ENCODE assay signal across 7 cellular contexts in genomic region chr13:40373608-40374007, GRCh38.
DNase-seq lines count a peak whose midpoint lies in the region; ATAC-seq lines count a peak whose summit lies in the region.
"Not testable (repeated sequence)": the region's sequence is repeated elsewhere in the genome, so short reads cannot be mapped to it uniquely, and the experiment has no call there.

No MANE protein-coding gene starts in this region.

- DNase-seq in NCI-H1694 treated with DMSO at 0.1 percent for 48 hours (lab: John Stamatoyannopoulos, UW) (peak; percentile 78), naive B cell (peak; percentile 23)
- peak; percentile 76 for DNase-seq in activated CD4-positive, alpha-beta T cell treated with anti-CD3 and anti-CD28 coated beads, Interleukin-2, amount 10 ng/mL, durations not matched to agents 24 days and 14 days
- DNase-seq in activated CD8-positive, alpha-beta memory T cell treated with anti-CD3 and anti-CD28 coated beads, Interleukin-2, amount 50 U/mL, for 48 hours = peak; percentile 72
- peak; percentile 35 for DNase-seq in activated naive CD4-positive, alpha-beta T cell treated with anti-CD3 and anti-CD28 coated beads, Interleukin-2, amount 10 ng/mL, durations not matched to agents 7 days and 5 days
- peak; percentile 52 for DNase-seq in stimulated activated CD4-positive, alpha-beta T cell treated with anti-CD3 and anti-CD28 coated beads, Interleukin-2, amount 100 ng/mL, for 4 hours (ENCODE audit: low read depth)
- DNase-seq in stimulated activated CD8-positive, alpha-beta memory T cell treated with anti-CD3 and anti-CD28 coated beads, Interleukin-4, amount 100 ng/mL, for 24 hours (ENCODE audit: low read depth) = peak; percentile 33

- H3K27me3 Mint-ChIP-seq in activated CD4-positive, alpha-beta T cell treated with anti-CD3 and anti-CD28 coated beads, Interleukin-2, amount 10 ng/mL, durations not matched to agents 24 days and 14 days; naive B cell: not testable (repeated sequence)
- H3K27me3 Mint-ChIP-seq in activated naive CD4-positive, alpha-beta T cell treated with anti-CD3 and anti-CD28 coated beads, Interleukin-2, amount 10 ng/mL, durations not matched to agents 7 days and 5 days = peaks cover 12% of the 10 kb centered on the region

- not testable (repeated sequence) for H3K9me3 Mint-ChIP-seq in activated CD4-positive, alpha-beta T cell treated with anti-CD3 and anti-CD28 coated beads, Interleukin-2, amount 10 ng/mL, durations not matched to agents 24 days and 14 days; naive B cell
- H3K9me3 Mint-ChIP-seq in activated naive CD4-positive, alpha-beta T cell treated with anti-CD3 and anti-CD28 coated beads, Interleukin-2, amount 10 ng/mL, durations not matched to agents 7 days and 5 days = peaks cover 19% of the 10 kb centered on the region

- not testable (repeated sequence) for H3K36me3 Mint-ChIP-seq in activated CD4-positive, alpha-beta T cell treated with anti-CD3 and anti-CD28 coated beads, Interleukin-2, amount 10 ng/mL, durations not matched to agents 24 days and 14 days (ENCODE audit: low read depth); naive B cell
- peaks cover 15% of the 10 kb centered on the region for H3K36me3 Mint-ChIP-seq in activated naive CD4-positive, alpha-beta T cell treated with anti-CD3 and anti-CD28 coated beads, Interleukin-2, amount 10 ng/mL, durations not matched to agents 7 days and 5 days

- peaks cover 45% of the 10 kb centered on the region for H3K4me1 Mint-ChIP-seq in activated CD4-positive, alpha-beta T cell treated with anti-CD3 and anti-CD28 coated beads, Interleukin-2, amount 10 ng/mL, durations not matched to agents 24 days and 14 days
- peaks cover 42% of the 10 kb centered on the region for H3K4me1 Mint-ChIP-seq in activated naive CD4-positive, alpha-beta T cell treated with anti-CD3 and anti-CD28 coated beads, Interleukin-2, amount 10 ng/mL, durations not matched to agents 7 days and 5 days
- peaks cover 40 to 70% (median 57%) of the 10 kb centered on the region in 3 donors for H3K4me1 Mint-ChIP-seq in naive B cell

- intact Hi-C loops in activated CD4-positive, alpha-beta T cell treated with anti-CD3 and anti-CD28 coated beads, Interleukin-2, amount 10 ng/mL, durations not matched to agents 24 days and 14 days (cut with micrococcal nuclease) = loop anchor here (1.0 to 5.0 kb wide), 5 partner anchors 15 to 596 kb away; no protein-coding TSS in a partner anchor

- peak overlapping the region; percentile 24 for H3K4me3 Mint-ChIP-seq in activated CD4-positive, alpha-beta T cell treated with anti-CD3 and anti-CD28 coated beads, Interleukin-2, amount 10 ng/mL, durations not matched to agents 24 days and 14 days
- not testable (repeated sequence) for H3K4me3 Mint-ChIP-seq in activated naive CD4-positive, alpha-beta T cell treated with anti-CD3 and anti-CD28 coated beads, Interleukin-2, amount 10 ng/mL, durations not matched to agents 7 days and 5 days
- peak overlapping the region in 2 of 8 donors; percentile 25 to 41 for H3K4me3 Mint-ChIP-seq in naive B cell

- peak overlapping the region; percentile 84 for H3K27ac Mint-ChIP-seq in activated CD4-positive, alpha-beta T cell treated with anti-CD3 and anti-CD28 coated beads, Interleukin-2, amount 10 ng/mL, durations not matched to agents 24 days and 14 days
- H3K27ac Mint-ChIP-seq in activated naive CD4-positive, alpha-beta T cell treated with anti-CD3 and anti-CD28 coated beads, Interleukin-2, amount 10 ng/mL, durations not matched to agents 7 days and 5 days = peak overlapping the region; percentile 79
- H3K27ac Mint-ChIP-seq in naive B cell = peak overlapping the region in 4 of 6 donors; percentile 1 to 44 (median 21)

- CTCF ChIA-PET in activated naive CD4-positive, alpha-beta T cell treated with anti-CD3 and anti-CD28 coated beads, Interleukin-2, amount 10 ng/mL, durations not matched to agents 7 days and 5 days (lab: Charles Lee) = not testable (repeated sequence)

- peak in 1 of 2 donors; percentile 39 for ATAC-seq in naive B cell (ENCODE audit: low read depth in 2 of 2)

Comparison
In these comparisons a context has a peak if more than half of its experiments do, and no peak if none do; other contexts are left out.
1. DNase-seq: peak in every context shown above with its lines; median percentile 78 in NCI-H1694 treated with DMSO at 0.1 percent for 48 hours; 76 in activated CD4-positive, alpha-beta T cell treated with anti-CD3 and anti-CD28 coated beads, Interleukin-2, amount 10 ng/mL, durations not matched to agents 24 days and 14 days; 72 in activated CD8-positive, alpha-beta memory T cell treated with anti-CD3 and anti-CD28 coated beads, Interleukin-2, amount 50 U/mL, for 48 hours; 52 in stimulated activated CD4-positive, alpha-beta T cell treated with anti-CD3 and anti-CD28 coated beads, Interleukin-2, amount 100 ng/mL, for 4 hours; 35 in activated naive CD4-positive, alpha-beta T cell treated with anti-CD3 and anti-CD28 coated beads, Interleukin-2, amount 10 ng/mL, durations not matched to agents 7 days and 5 days; 33 in stimulated activated CD8-positive, alpha-beta memory T cell treated with anti-CD3 and anti-CD28 coated beads, Interleukin-4, amount 100 ng/mL, for 24 hours; 23 in naive B cell.
2. H3K27ac Mint-ChIP-seq: peak in every context shown above with its lines; median percentile 84 in activated CD4-positive, alpha-beta T cell treated with anti-CD3 and anti-CD28 coated beads, Interleukin-2, amount 10 ng/mL, durations not matched to agents 24 days and 14 days; 79 in activated naive CD4-positive, alpha-beta T cell treated with anti-CD3 and anti-CD28 coated beads, Interleukin-2, amount 10 ng/mL, durations not matched to agents 7 days and 5 days; 21 in naive B cell.